8 cellular contexts compared by ENCODE assay signal in the genomic region with DNA sequence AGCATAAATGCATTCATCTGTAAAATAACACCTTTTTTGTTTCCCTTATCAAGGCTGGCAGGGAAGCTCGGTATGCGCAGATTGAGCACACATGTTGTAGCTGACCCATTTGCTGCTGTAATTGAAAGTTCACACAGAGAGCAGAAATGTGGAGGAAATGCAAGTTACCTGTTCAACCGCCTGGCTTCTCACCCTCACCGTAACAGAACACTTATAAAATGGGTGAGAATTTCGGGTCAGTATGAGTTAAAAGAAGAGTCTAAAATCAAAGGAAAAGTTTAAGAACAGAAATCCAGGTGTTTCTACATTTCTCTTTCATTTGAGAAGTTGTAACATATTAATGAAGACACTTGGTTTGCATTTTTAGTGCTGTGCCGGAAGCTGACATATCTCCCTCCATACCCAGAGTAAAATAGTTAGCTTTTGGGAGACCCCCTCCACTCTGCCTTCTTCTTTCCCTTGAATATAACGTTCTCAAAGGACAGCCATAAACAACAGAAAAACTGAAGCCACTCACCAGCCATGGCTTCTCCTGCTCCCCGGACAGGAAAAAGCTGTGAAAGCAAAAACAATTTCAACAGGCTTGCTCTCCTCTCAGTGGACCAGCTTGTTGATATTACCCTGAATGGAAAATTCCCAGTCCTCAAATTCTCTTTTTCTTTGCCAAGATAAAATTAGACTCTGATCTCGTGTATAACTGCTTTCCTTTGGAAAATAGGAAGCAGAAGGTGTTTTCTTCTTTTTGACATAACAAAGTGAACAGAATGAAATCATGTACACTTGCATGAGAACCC.
DNase-seq lines count a peak whose midpoint lies in the region; ATAC-seq lines count a peak whose summit lies in the region.

A gene (minus strand): TSS at position 570 of the 794 bp plus-strand sequence.

- peak; percentile 94 for ATAC-seq in GM18907 (IDR thresholded peaks at IDR 0.05; ENCODE audit: unreplicated experiment)
- ATAC-seq in HG03064 (IDR thresholded peaks at IDR 0.05; ENCODE audit: low read depth, unreplicated experiment), result peak; percentile 82
- peak; percentile 91 for ATAC-seq in effector memory CD8-positive, alpha-beta T cell (replicated peaks)

- peak in 1 of 3 experiments; percentile 17 for DNase-seq in effector memory CD8-positive, alpha-beta T cell
- peak; percentile 39 for DNase-seq in pons (ENCODE audit: low spot score)
- no peak for DNase-seq in NCI-H345 treated with DMSO at 0.1 percent for 48 hours (lab: John Stamatoyannopoulos, UW; ENCODE audit: unreplicated experiment)
- DNase-seq in T1000 (lab: John Stamatoyannopoulos, UW), result no peak
- no peak for DNase-seq in NCI-H1436 treated with DMSO at 0.1 percent for 48 hours (lab: John Stamatoyannopoulos, UW)
- DNase-seq in NCI-H526 (lab: John Stamatoyannopoulos, UW), result no peak

- no peaks in the 10 kb centered on the region for H3K27me3 Mint-ChIP-seq in effector memory CD8-positive, alpha-beta T cell

- H3K9me3 Mint-ChIP-seq in effector memory CD8-positive, alpha-beta T cell, result peaks cover 2 to 4% of the 10 kb centered on the region in 2 donors

- H3K4me1 Mint-ChIP-seq in effector memory CD8-positive, alpha-beta T cell (ENCODE audit: low read depth in 2 of 2), result peaks cover 32 to 36% of the 10 kb centered on the region in 2 donors

- H3K27ac Mint-ChIP-seq in effector memory CD8-positive, alpha-beta T cell, result peak within 1 kb of the TSS; percentile 81 to 97

- H3K4me3 Mint-ChIP-seq in effector memory CD8-positive, alpha-beta T cell, result peak within 1 kb of the TSS; percentile 61 to 69

- H3K36me3 Mint-ChIP-seq in effector memory CD8-positive, alpha-beta T cell (ENCODE audit: insufficient read depth), result no peaks in the 10 kb centered on the region
